Comparison of ENCODE assay signal across 8 cellular contexts in genomic region chr22:21641417-21641794, GRCh38. TPM values are rescaled to one million over a fixed set of nuclear protein-coding genes. Genes with fewer than 3 reads are reported as not detected.
DNase-seq lines count a peak whose midpoint lies in the region; ATAC-seq and TF ChIP-seq lines count a peak whose summit lies in the region.

No MANE protein-coding gene starts in this region.

- peaks cover 18% of the 10 kb centered on the region for H3K36me3 Mint-ChIP-seq in activated CD8-positive, alpha-beta T cell treated with anti-CD3 and anti-CD28 coated beads for 36 hours (ENCODE audit: low read depth)

- no peaks in the 10 kb centered on the region for H3K27me3 ChIP-seq in A673 (replicated peaks; ENCODE audit: insufficient read depth, low read depth, low read length, poor library complexity)
- H3K27me3 ChIP-seq in ovary, result no peaks in the 10 kb centered on the region

- H3K27ac Mint-ChIP-seq in activated CD8-positive, alpha-beta T cell treated with anti-CD3 and anti-CD28 coated beads for 36 hours, result peak overlapping the region; percentile 89

- no peak for ATAC-seq in activated CD8-positive, alpha-beta T cell treated with anti-CD3 and anti-CD28 coated beads for 36 hours
- ATAC-seq in Right ventricle myocardium superior (ENCODE audit: poor library complexity), result peak; percentile 66
- no peak for ATAC-seq in HG03469 (IDR thresholded peaks at IDR 0.05; ENCODE audit: unreplicated experiment)

- H3K9me3 ChIP-seq in A673 (ENCODE audit: low read depth, low read length, poor library complexity, severe bottlenecking) (no peaks in the 10 kb centered on the region), ovary (no peaks in the 10 kb centered on the region)

- H3K27ac ChIP-seq in A673 (ENCODE audit: low read depth, low read length, poor library complexity, severe bottlenecking) (peak overlapping the region; percentile 34), ovary (no peak overlapping the region)

- H3K9me3 Mint-ChIP-seq in activated CD8-positive, alpha-beta T cell treated with anti-CD3 and anti-CD28 coated beads for 36 hours, result no peaks in the 10 kb centered on the region

- H3K4me1 Mint-ChIP-seq in activated CD8-positive, alpha-beta T cell treated with anti-CD3 and anti-CD28 coated beads for 36 hours (ENCODE audit: low read depth), result peaks cover 20% of the 10 kb centered on the region

- no peak for TF ChIP-seq POLR2A in ovary (IDR thresholded peaks at IDR 0.05)

- H3K27me3 Mint-ChIP-seq in activated CD8-positive, alpha-beta T cell treated with anti-CD3 and anti-CD28 coated beads for 36 hours, result no peaks in the 10 kb centered on the region

- 3 to 5% (median 5%) methylated on average over 9 of the region's 9 CpGs for WGBS in ovary, 3 donors

- H3K4me1 ChIP-seq in A673 (ENCODE audit: insufficient read depth, low read length, poor library complexity, severe bottlenecking) (peaks cover 13% of the 10 kb centered on the region), ovary (ENCODE audit: insufficient read depth) (peaks cover 2% of the 10 kb centered on the region)

- H3K36me3 ChIP-seq in A673 (ENCODE audit: insufficient read depth, low read length, poor library complexity, severe bottlenecking), result no peaks in the 10 kb centered on the region
- H3K36me3 ChIP-seq in ovary, result no peaks in the 10 kb centered on the region

- H3K4me3 ChIP-seq in A673 (ENCODE audit: low read depth, low read length, poor library complexity, severe bottlenecking) (peak overlapping the region; percentile 73), ovary (peak overlapping the region; percentile 26)

- TF ChIP-seq CTCF in A673 (conservative IDR thresholded peaks at IDR 0.05; ENCODE audit: low read depth, low read length) (no peak), ovary (IDR thresholded peaks at IDR 0.05) (peak in 1 of 3 donors; percentile 32)
- TF ChIP-seq CTCF in activated CD8-positive, alpha-beta T cell treated with anti-CD3 and anti-CD28 coated beads for 36 hours (IDR thresholded peaks at IDR 0.05), result no peak

- POLR2A ChIA-PET in A673 (lab: Charles Lee; ENCODE audit: low non-redundant PET), result no interaction called here
- POLR2A ChIA-PET in activated CD8-positive, alpha-beta T cell treated with anti-CD3 and anti-CD28 coated beads for 36 hours (lab: Charles Lee), result interaction anchor here (0.9 to 4.1 kb wide), 5 partner anchors 11 to 62 kb away, joined by 3 to 98 read pairs (median 11); partner anchors contain the start of genes CCDC116 and YDJC

- intact Hi-C loops in A673 (cut with micrococcal nuclease; ENCODE audit: unreplicated experiment), result no loop called here
- intact Hi-C loops in activated CD8-positive, alpha-beta T cell treated with anti-CD3 and anti-CD28 coated beads for 36 hours (cut with micrococcal nuclease), result no loop called here
- intact Hi-C loops in Right ventricle myocardium superior (cut with DNase I), result no loop called here
- intact Hi-C loops in ovary (cut with DNase I), result no loop called here

- peak overlapping the region; percentile 89 for H3K4me3 Mint-ChIP-seq in activated CD8-positive, alpha-beta T cell treated with anti-CD3 and anti-CD28 coated beads for 36 hours

- BruUV-seq in A673 (replicated peaks; lab: Mats Ljungman, UMichigan), result TSS peak; percentile 78

- TF ChIP-seq EP300 in ovary (IDR thresholded peaks at IDR 0.05), result no peak

- CTCF ChIA-PET in A673 (lab: Charles Lee), result interaction anchor here (1.5 to 2.7 kb wide), 2 partner anchors 12 to 538 kb away, joined by 4 to 9 read pairs; no protein-coding TSS in a partner anchor
- CTCF ChIA-PET in activated CD8-positive, alpha-beta T cell treated with anti-CD3 and anti-CD28 coated beads for 36 hours (lab: Charles Lee), result interaction anchor here (0.8 to 3.7 kb wide), 11 partner anchors 11 to 311 kb away, joined by 3 to 78 read pairs (median 8); partner anchors contain the start of genes CCDC116, PPIL2, PPM1F and YDJC

- DNase-seq in A673 (ENCODE audit: low spot score) (no peak), GM03348 (ENCODE audit: low spot score) (peak; percentile 67), HuH-7 (ENCODE audit: low spot score) (peak; percentile 76), Right ventricle myocardium superior (peak; percentile 53), ovary (peak in 3 of 5 donors; percentile 35 to 51 (median 43))
- no peak for DNase-seq in activated CD8-positive, alpha-beta T cell treated with anti-CD3 and anti-CD28 coated beads for 36 hours
- no peak for DNase-seq in central memory CD4-positive, alpha-beta T cell

RNA-seq across cellular contexts. Expression of gene SDF2L1, which starts 0.7 kb away (rescaled TPM):
- 50.1 and 55.3 TPM in 2 replicates for total RNA-seq in A673 (2021)
- total RNA-seq in activated CD8-positive, alpha-beta T cell treated with anti-CD3 and anti-CD28 coated beads for 36 hours, result 10 to 100 TPM; 38.6 to 41.3 TPM
- total RNA-seq in Right ventricle myocardium superior, result 20.4 TPM
- 10 to 100 TPM; 10.2 to 30.4 (median 17.0) TPM for total RNA-seq in ovary
- polyA plus RNA-seq in ovary, result 10 to 100 TPM in 1 of 2 donors, 1 to 10 TPM in 1; 2.1 to 15.9 TPM

RNA-seq across cellular contexts. Expression of gene CCDC116, which starts 8.8 kb away (rescaled TPM):
- total RNA-seq in A673 (2021) (1.3 and 2.3 TPM in 2 replicates), Right ventricle myocardium superior (0.24 TPM), ovary (under 1 TPM; 0.46 to 0.88 (median 0.66) TPM)
- total RNA-seq in activated CD8-positive, alpha-beta T cell treated with anti-CD3 and anti-CD28 coated beads for 36 hours, result under 1 TPM in 1 of 2 experiments, not detected in 1; 0.45 TPM
- polyA plus RNA-seq in ovary, result under 1 TPM in 1 of 2 donors, not detected in 1; 0.85 TPM

RNA-seq across cellular contexts. Expression of gene YDJC, which starts 11.6 kb away (rescaled TPM):
- total RNA-seq in A673 (2021) (33.8 and 37.0 TPM in 2 replicates), Right ventricle myocardium superior (4.5 TPM), ovary (10 to 100 TPM; 11.4 to 45.1 (median 17.0) TPM)
- total RNA-seq in activated CD8-positive, alpha-beta T cell treated with anti-CD3 and anti-CD28 coated beads for 36 hours, result 10 to 100 TPM; 60.1 to 64.9 TPM
- 10 to 100 TPM in 1 of 2 donors, 1 to 10 TPM in 1; 1.8 to 19.4 TPM for polyA plus RNA-seq in ovary

RNA-seq across cellular contexts. Expression of gene PPIL2, which starts 24.4 kb away (rescaled TPM):
- 46.8 and 49.3 TPM in 2 replicates for total RNA-seq in A673 (2021)
- 10 to 100 TPM; 41.5 to 42.5 TPM for total RNA-seq in activated CD8-positive, alpha-beta T cell treated with anti-CD3 and anti-CD28 coated beads for 36 hours
- total RNA-seq in Right ventricle myocardium superior, result 22.5 TPM
- total RNA-seq in ovary, result 10 to 100 TPM; 13.6 to 35.3 (median 22.5) TPM
- 10 to 100 TPM; 15.5 to 22.0 TPM for polyA plus RNA-seq in ovary

Comparison
In these comparisons a context has a peak if more than half of its experiments do, and no peak if none do; other contexts are left out.
1. DNase-seq: peak in GM03348 (single experiment), HuH-7 (single experiment), Right ventricle myocardium superior (single experiment) and ovary (3 of 5); none in A673 (single experiment), activated CD8-positive, alpha-beta T cell treated with anti-CD3 and anti-CD28 coated beads for 36 hours (single experiment) and central memory CD4-positive, alpha-beta T cell (single experiment).